In the genomic region with DNA sequence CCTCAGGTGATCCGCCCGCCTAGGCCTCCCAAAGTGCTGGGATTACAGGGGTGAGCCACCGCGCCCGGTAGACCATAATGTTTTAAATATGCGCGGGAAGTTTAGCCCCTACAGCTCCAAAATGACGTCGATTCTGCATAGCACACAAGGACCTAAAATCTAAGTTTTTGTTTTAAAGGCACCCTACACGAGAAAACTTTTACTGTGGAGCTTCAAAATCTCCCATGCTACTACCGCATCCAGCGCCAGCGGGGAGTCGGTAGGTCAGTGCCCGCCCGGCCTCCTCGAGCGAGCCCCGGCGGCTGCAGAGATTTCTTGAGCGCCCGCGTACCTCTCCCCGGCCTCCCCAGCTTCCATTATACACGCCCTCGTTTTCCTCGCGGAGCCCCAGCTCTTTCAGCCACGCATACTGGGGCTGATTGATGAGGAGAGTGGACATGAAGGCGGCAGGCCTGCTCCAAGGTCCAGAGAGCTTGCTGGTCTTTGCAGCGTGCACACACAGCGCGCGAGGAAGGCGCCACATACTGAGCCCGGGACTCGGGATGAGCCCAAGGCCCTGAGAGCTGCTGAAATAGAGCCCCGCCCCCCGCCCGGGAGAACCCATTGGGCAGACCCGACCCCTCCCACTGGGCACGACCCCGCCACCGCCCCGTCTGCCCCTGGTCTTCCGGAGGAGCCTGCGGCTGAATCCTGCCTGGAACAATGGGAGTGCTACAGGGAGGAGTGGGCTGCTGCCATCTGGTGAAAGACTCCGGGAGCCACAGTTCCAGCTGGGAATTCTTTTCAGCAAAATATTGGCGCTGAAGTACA, we compare ENCODE assay signal across 1 cellular context.
TF ChIP-seq lines count a peak whose summit lies in the region.

A gene (minus strand): TSS at position 544 of the 810 bp plus-strand sequence. CDS start 21 bp downstream, at position 523.

TF ChIP-seq in HEK293, 187 proteins besides CTCF, POLR2A, EP300 and RAD21 (continued from another document):
- TF ChIP-seq, protein P1, sequence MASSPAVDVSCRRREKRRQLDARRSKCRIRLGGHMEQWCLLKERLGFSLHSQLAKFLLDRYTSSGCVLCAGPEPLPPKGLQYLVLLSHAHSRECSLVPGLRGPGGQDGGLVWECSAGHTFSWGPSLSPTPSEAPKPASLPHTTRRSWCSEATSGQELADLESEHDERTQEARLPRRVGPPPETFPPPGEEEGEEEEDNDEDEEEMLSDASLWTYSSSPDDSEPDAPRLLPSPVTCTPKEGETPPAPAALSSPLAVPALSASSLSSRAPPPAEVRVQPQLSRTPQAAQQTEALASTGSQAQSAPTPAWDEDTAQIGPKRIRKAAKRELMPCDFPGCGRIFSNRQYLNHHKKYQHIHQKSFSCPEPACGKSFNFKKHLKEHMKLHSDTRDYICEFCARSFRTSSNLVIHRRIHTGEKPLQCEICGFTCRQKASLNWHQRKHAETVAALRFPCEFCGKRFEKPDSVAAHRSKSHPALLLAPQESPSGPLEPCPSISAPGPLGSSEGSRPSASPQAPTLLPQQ (tag by site-specific recombination; IDR thresholded peaks at IDR 0.05) = 0 out of 2 replicates have a peak, but pooled peaks have one; percentile 49
- TF ChIP-seq ZBTB17 (tag by site-specific recombination; IDR thresholded peaks at IDR 0.05) (peak; percentile 65), IKZF3 (tag by site-specific recombination; IDR thresholded peaks at IDR 0.05) (peak; percentile 99)
